22 cellular contexts compared by ENCODE assay signal in genomic region chr10:21260060-21260792, GRCh38.
A peak's percentile ranks its signal among the peaks of the same experiment; 100 is the strongest.
DNase-seq lines count a peak whose midpoint lies in the region; ATAC-seq, FAIRE-seq and TF ChIP-seq lines count a peak whose summit lies in the region.
"Had no signal": no experiment of that assay in that cellular context is flagged by ENCODE, and none has a peak within 500 bp of the region (broad histone marks: within the 10 kb centered on the region; RNA-seq: fewer than 3 reads in every experiment).

No MANE protein-coding gene starts in this region.

- H3K9me3 ChIP-seq in heart left ventricle (no peaks in the 10 kb centered on the region), pancreas (no peaks in the 10 kb centered on the region)
- H3K9me3 ChIP-seq: A549, colonic mucosa, heart right ventricle, Peyer's patch had no signal

- H3K36me3 ChIP-seq in heart left ventricle (no peaks in the 10 kb centered on the region), pancreas (no peaks in the 10 kb centered on the region)
- H3K36me3 ChIP-seq: colonic mucosa, heart right ventricle, Peyer's patch had no signal

- no peak overlapping the region for H3K4me3 ChIP-seq in heart left ventricle
- H3K4me3 ChIP-seq in pancreas: no peak overlapping the region
- H3K4me3 ChIP-seq: A549, colonic mucosa, heart right ventricle, Peyer's patch had no signal

- peaks cover 0 to 3% (median 0%) of the 10 kb centered on the region in 5 experiments for H3K9me3 Mint-ChIP-seq in brain
- H3K9me3 Mint-ChIP-seq: activated CD4-positive, alpha-beta memory T cell treated with anti-CD3 and anti-CD28 coated beads for 36 hours had no signal

- no peak for FAIRE-seq in pancreas (lab: Jason Lieb, UNC)
- FAIRE-seq: A549, GM19239, islet of Langerhans had no signal

- WGBS in heart left ventricle, 4 donors: 57 to 77% (median 67%) methylated on average over 9 of the region's 9 CpGs
- WGBS in pancreas, 2 donors: 76 to 81% methylated on average over 9 of the region's 9 CpGs

- H3K36me3 Mint-ChIP-seq in brain: no peaks in the 10 kb centered on the region
- H3K36me3 Mint-ChIP-seq: activated CD4-positive, alpha-beta memory T cell treated with anti-CD3 and anti-CD28 coated beads for 36 hours; CD4-positive, CD25-positive, alpha-beta regulatory T cell; stimulated activated naive B cell treated with anti-CD40 and anti-IgM and Interleukin-4, amounts not matched to agents 10 μg/mL and 1 μg/mL and 100 μg/mL, for 72 hours had no signal

- H3K4me1 Mint-ChIP-seq in brain: peaks cover 28% of the 10 kb centered on the region
- H3K4me1 Mint-ChIP-seq: CD4-positive, CD25-positive, alpha-beta regulatory T cell; stimulated activated naive B cell treated with anti-CD40 and anti-IgM and Interleukin-4, amounts not matched to agents 10 μg/mL and 1 μg/mL and 100 μg/mL, for 72 hours had no signal

- H3K27ac ChIP-seq in heart left ventricle (no peak overlapping the region), pancreas (no peak overlapping the region)
- H3K27ac ChIP-seq: A549, colonic mucosa, heart right ventricle, Peyer's patch had no signal

- DNase-seq in AG20443 (ENCODE audit: low spot score) (peak; percentile 56), heart left ventricle (peak in 3 of 5 donors; percentile 8 to 61 (median 27)), pancreas (no peak)
- no peak for DNase-seq in activated CD8-positive, alpha-beta memory T cell treated with anti-CD3 and anti-CD28 coated beads, Interleukin-2, amount 50 U/mL, for 4 hours
- DNase-seq in stimulated activated CD4-positive, alpha-beta T cell treated with anti-CD3 and anti-CD28 coated beads, Interleukin-12 subunit alpha, Interleukin-12 subunit beta, amount 100 ng/mL, for 4 hours: no peak
- no peak for DNase-seq in stimulated activated naive CD8-positive, alpha-beta T cell treated with anti-CD3 and anti-CD28 coated beads, Interleukin-15, Interleukin-2, amounts not matched to agents 100 U/mL and 50 U/mL, for 24 hours
- DNase-seq: activated CD4-positive, alpha-beta memory T cell treated with anti-CD3 and anti-CD28 coated beads for 36 hours; activated T-cell treated with anti-CD3 and anti-CD28 coated beads, Interleukin-2, amount 50 U/mL, for 48 hours; CD4-positive, CD25-positive, alpha-beta regulatory T cell; colonic mucosa; DMS53; NCI-H2107; NCI-H774; Peyer's patch; stimulated activated naive B cell treated with anti-CD40 and anti-IgM and Interleukin-4, amounts not matched to agents 10 μg/mL and 1 μg/mL and 100 μg/mL, for 72 hours had no signal

- H3K27ac Mint-ChIP-seq in brain: peak overlapping the region; percentile 31 to 95 (median 90)
- H3K27ac Mint-ChIP-seq: activated CD4-positive, alpha-beta memory T cell treated with anti-CD3 and anti-CD28 coated beads for 36 hours; CD4-positive, CD25-positive, alpha-beta regulatory T cell; mesothelial cell of epicardium; stimulated activated naive B cell treated with anti-CD40 and anti-IgM and Interleukin-4, amounts not matched to agents 10 μg/mL and 1 μg/mL and 100 μg/mL, for 72 hours had no signal

- intact Hi-C loops in heart left ventricle (cut with DNase I): loop anchor here in 3 of 10 donors (5.0 to 10.0 kb wide), 3 partner anchors 163 to 405 kb away; no protein-coding TSS in a partner anchor
- intact Hi-C loops in pancreas (cut with DNase I): loop anchor here in 1 of 3 donors (10.0 kb wide), 1 partner anchor 175 kb away; no protein-coding TSS in a partner anchor

- H3K4me3 Mint-ChIP-seq in brain: peak overlapping the region in 3 of 5 experiments; percentile 17 to 26 (median 22)
- H3K4me3 Mint-ChIP-seq: activated CD4-positive, alpha-beta memory T cell treated with anti-CD3 and anti-CD28 coated beads for 36 hours; CD4-positive, CD25-positive, alpha-beta regulatory T cell; mesothelial cell of epicardium; stimulated activated naive B cell treated with anti-CD40 and anti-IgM and Interleukin-4, amounts not matched to agents 10 μg/mL and 1 μg/mL and 100 μg/mL, for 72 hours had no signal

- ATAC-seq in heart left ventricle (peak in 2 of 4 donors; percentile 68 to 82), pancreas (peak in 3 of 4 donors; percentile 30 to 65 (median 40)), HG03342 (IDR thresholded peaks at IDR 0.05; ENCODE audit: unreplicated experiment) (no peak)
- ATAC-seq in stimulated activated naive CD8-positive, alpha-beta T cell treated with anti-CD3 and anti-CD28 coated beads, Interleukin-15, Interleukin-2, amounts not matched to agents 100 U/mL and 50 U/mL, for 24 hours: no peak
- ATAC-seq: A549; stimulated activated naive B cell treated with anti-CD40 and anti-IgM and Interleukin-4, amounts not matched to agents 10 μg/mL and 1 μg/mL and 100 μg/mL, for 72 hours had no signal

- TF ChIP-seq CTCF in brain (conservative IDR thresholded peaks at IDR 0.05) (no peak), heart left ventricle (IDR thresholded peaks at IDR 0.05) (no peak), pancreas (IDR thresholded peaks at IDR 0.05) (no peak)

- no peaks in the 10 kb centered on the region for H3K27me3 ChIP-seq in heart left ventricle
- no peaks in the 10 kb centered on the region for H3K27me3 ChIP-seq in pancreas
- H3K27me3 ChIP-seq: colonic mucosa, heart right ventricle, Peyer's patch had no signal

- TF ChIP-seq POLR2A in heart left ventricle (IDR thresholded peaks at IDR 0.05): no peak

- H3K4me1 ChIP-seq in heart left ventricle (peaks cover 0 to 8% (median 0%) of the 10 kb centered on the region in 12 donors), pancreas (no peaks in the 10 kb centered on the region)
- H3K4me1 ChIP-seq: colonic mucosa, Peyer's patch had no signal

- no peaks in the 10 kb centered on the region for H3K27me3 Mint-ChIP-seq in brain
- H3K27me3 Mint-ChIP-seq: activated CD4-positive, alpha-beta memory T cell treated with anti-CD3 and anti-CD28 coated beads for 36 hours; stimulated activated naive B cell treated with anti-CD40 and anti-IgM and Interleukin-4, amounts not matched to agents 10 μg/mL and 1 μg/mL and 100 μg/mL, for 72 hours had no signal

Comparison
In these comparisons a context has a peak if more than half of its experiments do, and no peak if none do; other contexts are left out.
1. DNase-seq: peak in AG20443 (single experiment) and heart left ventricle (3 of 5); none in pancreas (0 of 6), activated CD8-positive, alpha-beta memory T cell treated with anti-CD3 and anti-CD28 coated beads, Interleukin-2, amount 50 U/mL, for 4 hours (single experiment), stimulated activated CD4-positive, alpha-beta T cell treated with anti-CD3 and anti-CD28 coated beads, Interleukin-12 subunit alpha, Interleukin-12 subunit beta, amount 100 ng/mL, for 4 hours (single experiment) and stimulated activated naive CD8-positive, alpha-beta T cell treated with anti-CD3 and anti-CD28 coated beads, Interleukin-15, Interleukin-2, amounts not matched to agents 100 U/mL and 50 U/mL, for 24 hours (single experiment).
2. ATAC-seq: peak in pancreas (3 of 4); none in stimulated activated naive CD8-positive, alpha-beta T cell treated with anti-CD3 and anti-CD28 coated beads, Interleukin-15, Interleukin-2, amounts not matched to agents 100 U/mL and 50 U/mL, for 24 hours (single experiment) and HG03342 (single experiment).